ENCODE assay signal across 1 cellular context in the genomic region with DNA sequence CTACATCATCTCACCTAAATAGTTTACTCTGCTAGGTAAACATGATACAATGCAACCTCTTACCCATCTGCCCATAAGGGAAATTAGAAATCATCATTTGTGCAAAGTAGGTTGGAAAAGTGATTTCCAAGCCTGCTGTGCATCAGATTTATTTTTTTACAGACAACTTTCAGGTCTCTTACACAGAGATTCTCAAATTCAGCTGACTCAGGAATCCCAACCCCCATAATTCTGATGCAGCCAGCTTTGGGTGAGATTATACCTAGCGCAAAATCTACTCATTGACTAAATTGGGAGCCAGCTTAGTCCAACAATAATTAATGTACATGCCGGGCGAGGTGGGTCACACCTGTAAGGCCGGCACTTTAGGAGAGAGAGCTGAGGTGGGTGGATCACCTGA.
A peak's percentile ranks its signal among the peaks of the same experiment; 100 is the strongest.
TF ChIP-seq lines count a peak whose summit lies in the region.

No MANE protein-coding gene starts in this region.

TF ChIP-seq in K562, 482 proteins besides CTCF, POLR2A, EP300 and RAD21:
- TF ChIP-seq POU5F1 (IDR thresholded peaks at IDR 0.05; ENCODE audit: borderline replicate concordance, low read depth, low read length, partially characterized antibody) (no peak), C11orf30 (IDR thresholded peaks at IDR 0.05; ENCODE audit: low read depth) (peak; percentile 39), MAFF (IDR thresholded peaks at IDR 0.05; ENCODE audit: low read length) (peak; percentile 38; the same call in 1 of the 2 replicates), CREM (IDR thresholded peaks at IDR 0.05; ENCODE audit: low read depth) (no peak), ZNF57 (CRISPR knock-in tag; IDR thresholded peaks at IDR 0.05) (no peak), DMBX1 (CRISPR knock-in tag; IDR thresholded peaks at IDR 0.05; ENCODE audit: borderline replicate concordance) (no peak), FIP1L1 (IDR thresholded peaks at IDR 0.05; ENCODE audit: low read depth, low read length, poor library complexity, severe bottlenecking) (no peak), NR2C2 (CRISPR knock-in tag; IDR thresholded peaks at IDR 0.05) (no peak), NR2C2 (tag; IDR thresholded peaks at IDR 0.05) (no peak), PHB2 (IDR thresholded peaks at IDR 0.05; ENCODE audit: low read depth) (no peak), ZNF830 (CRISPR knock-in tag; IDR thresholded peaks at IDR 0.05) (no peak), ZNF212 (CRISPR knock-in tag; IDR thresholded peaks at IDR 0.05) (no peak), SREBF1 (IDR thresholded peaks at IDR 0.05; ENCODE audit: borderline replicate concordance, low read depth, low read length) (no peak), ZKSCAN8 (CRISPR knock-in tag; IDR thresholded peaks at IDR 0.05) (no peak), NR2F6 (CRISPR knock-in tag; IDR thresholded peaks at IDR 0.05) (no peak), ZNF592 (IDR thresholded peaks at IDR 0.05) (no peak), ATF7 (IDR thresholded peaks at IDR 0.05) (no peak), MAFG (tag; conservative IDR thresholded peaks at IDR 0.05) (peak; percentile 32; the same call in 1 of the 2 replicates), ZNF696 (CRISPR knock-in tag; conservative IDR thresholded peaks at IDR 0.05) (no peak), ZNF197 (CRISPR knock-in tag; IDR thresholded peaks at IDR 0.05; ENCODE audit: low read depth) (no peak), CAMTA2 (CRISPR knock-in tag; conservative IDR thresholded peaks at IDR 0.05) (no peak), ZNF316 (IDR thresholded peaks at IDR 0.05) (peak; percentile 55)
- TF ChIP-seq, protein P1, sequence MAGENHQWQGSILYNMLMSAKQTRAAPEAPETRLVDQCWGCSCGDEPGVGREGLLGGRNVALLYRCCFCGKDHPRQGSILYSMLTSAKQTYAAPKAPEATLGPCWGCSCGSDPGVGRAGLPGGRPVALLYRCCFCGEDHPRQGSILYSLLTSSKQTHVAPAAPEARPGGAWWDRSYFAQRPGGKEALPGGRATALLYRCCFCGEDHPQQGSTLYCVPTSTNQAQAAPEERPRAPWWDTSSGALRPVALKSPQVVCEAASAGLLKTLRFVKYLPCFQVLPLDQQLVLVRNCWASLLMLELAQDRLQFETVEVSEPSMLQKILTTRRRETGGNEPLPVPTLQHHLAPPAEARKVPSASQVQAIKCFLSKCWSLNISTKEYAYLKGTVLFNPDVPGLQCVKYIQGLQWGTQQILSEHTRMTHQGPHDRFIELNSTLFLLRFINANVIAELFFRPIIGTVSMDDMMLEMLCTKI (IDR thresholded peaks at IDR 0.05; ENCODE audit: partially characterized antibody): no peak
- TF ChIP-seq, protein P2, sequence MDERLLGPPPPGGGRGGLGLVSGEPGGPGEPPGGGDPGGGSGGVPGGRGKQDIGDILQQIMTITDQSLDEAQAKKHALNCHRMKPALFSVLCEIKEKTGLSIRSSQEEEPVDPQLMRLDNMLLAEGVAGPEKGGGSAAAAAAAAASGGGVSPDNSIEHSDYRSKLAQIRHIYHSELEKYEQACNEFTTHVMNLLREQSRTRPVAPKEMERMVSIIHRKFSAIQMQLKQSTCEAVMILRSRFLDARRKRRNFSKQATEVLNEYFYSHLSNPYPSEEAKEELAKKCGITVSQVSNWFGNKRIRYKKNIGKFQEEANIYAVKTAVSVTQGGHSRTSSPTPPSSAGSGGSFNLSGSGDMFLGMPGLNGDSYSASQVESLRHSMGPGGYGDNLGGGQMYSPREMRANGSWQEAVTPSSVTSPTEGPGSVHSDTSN (CRISPR knock-in tag; IDR thresholded peaks at IDR 0.05; ENCODE audit: low read depth): no peak
- TF ChIP-seq, protein P2 (tag; conservative IDR thresholded peaks at IDR 0.05; ENCODE audit: low read depth): no peak
TF ChIP-seq in K562: peak in this region for 4.
